In the genomic region with DNA sequence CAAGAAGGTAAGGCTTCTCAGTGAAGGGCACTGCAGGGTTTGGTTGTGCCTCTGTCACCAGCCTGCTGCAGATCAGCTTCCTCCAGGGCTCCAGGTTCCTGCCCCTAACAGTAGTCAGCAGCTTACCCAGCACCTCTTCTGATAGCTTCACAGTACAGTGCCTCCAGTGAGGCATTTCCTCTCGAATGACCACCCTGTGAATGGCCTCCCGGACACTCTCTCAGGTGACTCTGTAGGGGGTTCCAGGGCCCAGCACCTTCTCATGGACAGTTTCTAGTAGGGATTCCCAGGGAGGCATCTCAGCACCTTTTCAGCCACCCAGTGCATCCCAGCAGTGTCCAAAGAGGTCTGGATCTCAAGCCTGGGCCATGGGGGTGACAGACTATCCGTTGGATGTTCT, we compare ENCODE assay signal across 26 cellular contexts. TPM values are rescaled to one million over a fixed set of nuclear protein-coding genes. Genes with fewer than 3 reads are reported as not detected.
"Had no signal": no experiment of that assay in that cellular context is flagged by ENCODE, and none has a peak within 500 bp of the region (broad histone marks: within the 10 kb centered on the region; RNA-seq: fewer than 3 reads in every experiment).

No MANE protein-coding gene starts in this region.

- H3K27ac ChIP-seq: body of pancreas, foreskin keratinocyte, hepatocyte, left ventricle myocardium inferior, thoracic aorta, upper lobe of right lung had no signal

- H3K9me3 ChIP-seq: body of pancreas, left ventricle myocardium inferior, thoracic aorta, upper lobe of right lung had no signal

- H3K36me3 Mint-ChIP-seq: natural killer cell had no signal

- H3K4me3 Mint-ChIP-seq: activated CD4-positive, alpha-beta memory T cell treated with anti-CD3 and anti-CD28 coated beads for 36 hours; activated naive CD8-positive, alpha-beta T cell treated with anti-CD3 and anti-CD28 coated beads, Interleukin-2, amount 50 U/mL, for 24 hours; dendritic cell treated with granulocyte-macrophage colony-stimulating factor and Interleukin-4, amounts not matched to agents 40 ng/mL and 50 ng/mL, for 4 days; immature natural killer cell; natural killer cell had no signal

- H3K4me1 ChIP-seq: body of pancreas, foreskin keratinocyte had no signal

- H3K27ac Mint-ChIP-seq: activated CD4-positive, alpha-beta memory T cell treated with anti-CD3 and anti-CD28 coated beads for 36 hours; activated naive CD8-positive, alpha-beta T cell treated with anti-CD3 and anti-CD28 coated beads, Interleukin-2, amount 50 U/mL, for 24 hours; dendritic cell treated with granulocyte-macrophage colony-stimulating factor and Interleukin-4, amounts not matched to agents 40 ng/mL and 50 ng/mL, for 4 days; progenitor cell of endocrine pancreas had no signal

- H2AFZ ChIP-seq: hepatocyte had no signal

- DNase-seq: activated CD4-positive, alpha-beta memory T cell treated with anti-CD3 and anti-CD28 coated beads for 36 hours; activated CD4-positive, alpha-beta T cell treated with anti-CD3 and anti-CD28 coated beads for 48 hours; activated gamma-delta T cell; activated naive CD4-positive, alpha-beta T cell treated with anti-CD3 and anti-CD28 coated beads, Interleukin-2, amount 50 U/mL, for 16 hours; activated naive CD8-positive, alpha-beta T cell treated with anti-CD3 and anti-CD28 coated beads, Interleukin-2, amount 50 U/mL, for 24 hours; activated T-cell treated with anti-CD3 and anti-CD28 coated beads for 4 hours; anterior cingulate cortex; body of pancreas; effector CD8-positive, alpha-beta T cell; foreskin keratinocyte; immature natural killer cell; left ventricle myocardium inferior; midbrain; natural killer cell; stimulated activated CD4-positive, alpha-beta T cell treated with anti-CD3 and anti-CD28 coated beads, Interleukin-2, amount 100 ng/mL, for 48 hours; stimulated activated CD8-positive, alpha-beta memory T cell treated with anti-CD3 and anti-CD28 coated beads, Interleukin-4, amount 100 ng/mL, for 48 hours; stimulated activated naive CD4-positive, alpha-beta T cell treated with Interleukin-2 at 50 U/mL for 16 hours; upper lobe of right lung had no signal

- H3K4me2 ChIP-seq: hepatocyte had no signal

- H3K9me3 Mint-ChIP-seq: activated CD4-positive, alpha-beta memory T cell treated with anti-CD3 and anti-CD28 coated beads for 36 hours; activated naive CD8-positive, alpha-beta T cell treated with anti-CD3 and anti-CD28 coated beads, Interleukin-2, amount 50 U/mL, for 24 hours; dendritic cell treated with granulocyte-macrophage colony-stimulating factor and Interleukin-4, amounts not matched to agents 40 ng/mL and 50 ng/mL, for 4 days; immature natural killer cell; natural killer cell had no signal

- ATAC-seq: activated naive CD8-positive, alpha-beta T cell treated with anti-CD3 and anti-CD28 coated beads, Interleukin-2, amount 50 U/mL, for 24 hours; body of pancreas; foreskin keratinocyte; natural killer cell; upper lobe of right lung had no signal

- H3K4me3 ChIP-seq: body of pancreas, hepatocyte, left ventricle myocardium inferior, thoracic aorta, upper lobe of right lung had no signal

- H3K27me3 ChIP-seq: body of pancreas, foreskin keratinocyte, hepatocyte, upper lobe of right lung had no signal

- H3K27me3 Mint-ChIP-seq: activated CD4-positive, alpha-beta memory T cell treated with anti-CD3 and anti-CD28 coated beads for 36 hours; activated naive CD8-positive, alpha-beta T cell treated with anti-CD3 and anti-CD28 coated beads, Interleukin-2, amount 50 U/mL, for 24 hours; dendritic cell treated with granulocyte-macrophage colony-stimulating factor and Interleukin-4, amounts not matched to agents 40 ng/mL and 50 ng/mL, for 4 days; progenitor cell of endocrine pancreas had no signal

RNA-seq across cellular contexts. Expression of a gene that starts 57.5 kb away (rescaled TPM):
- total RNA-seq: activated CD4-positive, alpha-beta memory T cell treated with anti-CD3 and anti-CD28 coated beads for 36 hours; foreskin keratinocyte; glomerular endothelial cell; kidney epithelial cell; left ventricle myocardium inferior; lung microvascular endothelial cell; osteocyte had no signal
